2 cellular contexts compared by ENCODE assay signal in genomic region chr14:99273724-99274345, GRCh38.
TF ChIP-seq lines count a peak whose summit lies in the region.

No MANE protein-coding gene starts in this region.

TF ChIP-seq in SK-N-SH, 30 proteins besides CTCF, POLR2A, EP300 and RAD21 (continued from another document):
- TF ChIP-seq, protein P1, sequence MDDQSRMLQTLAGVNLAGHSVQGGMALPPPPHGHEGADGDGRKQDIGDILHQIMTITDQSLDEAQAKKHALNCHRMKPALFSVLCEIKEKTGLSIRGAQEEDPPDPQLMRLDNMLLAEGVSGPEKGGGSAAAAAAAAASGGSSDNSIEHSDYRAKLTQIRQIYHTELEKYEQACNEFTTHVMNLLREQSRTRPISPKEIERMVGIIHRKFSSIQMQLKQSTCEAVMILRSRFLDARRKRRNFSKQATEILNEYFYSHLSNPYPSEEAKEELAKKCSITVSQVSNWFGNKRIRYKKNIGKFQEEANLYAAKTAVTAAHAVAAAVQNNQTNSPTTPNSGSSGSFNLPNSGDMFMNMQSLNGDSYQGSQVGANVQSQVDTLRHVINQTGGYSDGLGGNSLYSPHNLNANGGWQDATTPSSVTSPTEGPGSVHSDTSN (IDR thresholded peaks at IDR 0.05), result no peak
- no peak for TF ChIP-seq MEF2A (IDR thresholded peaks at IDR 0.05; ENCODE audit: borderline replicate concordance, low read depth)
- no peak for TF ChIP-seq NFIC (IDR thresholded peaks at IDR 0.05; ENCODE audit: borderline replicate concordance)
- TF ChIP-seq YY1 (IDR thresholded peaks at IDR 0.05; ENCODE audit: low read depth), result no peak
- TF ChIP-seq FOSL2 (IDR thresholded peaks at IDR 0.05; ENCODE audit: borderline replicate concordance, low read depth), result no peak
- no peak for TF ChIP-seq FOXJ3 (CRISPR knock-in tag; IDR thresholded peaks at IDR 0.05)
- TF ChIP-seq NRF1 (IDR thresholded peaks at IDR 0.05; ENCODE audit: low read depth, low read length), result no peak
- TF ChIP-seq ZBTB33 (IDR thresholded peaks at IDR 0.05; ENCODE audit: borderline replicate concordance, low read depth), result no peak
- TF ChIP-seq POLR2AphosphoS5 (IDR thresholded peaks at IDR 0.05; ENCODE audit: low read depth, low read length), result no peak
- TF ChIP-seq SIN3A (IDR thresholded peaks at IDR 0.05; ENCODE audit: borderline replicate concordance, low read depth, low read length), result no peak
- no peak for TF ChIP-seq FOXM1 (IDR thresholded peaks at IDR 0.05; ENCODE audit: low read depth)
- no peak for TF ChIP-seq SMC3 (IDR thresholded peaks at IDR 0.05; ENCODE audit: low read depth, low read length)
- TF ChIP-seq MXI1 (IDR thresholded peaks at IDR 0.05; ENCODE audit: low read depth, low read length), result no peak
- TF ChIP-seq, protein P2, sequence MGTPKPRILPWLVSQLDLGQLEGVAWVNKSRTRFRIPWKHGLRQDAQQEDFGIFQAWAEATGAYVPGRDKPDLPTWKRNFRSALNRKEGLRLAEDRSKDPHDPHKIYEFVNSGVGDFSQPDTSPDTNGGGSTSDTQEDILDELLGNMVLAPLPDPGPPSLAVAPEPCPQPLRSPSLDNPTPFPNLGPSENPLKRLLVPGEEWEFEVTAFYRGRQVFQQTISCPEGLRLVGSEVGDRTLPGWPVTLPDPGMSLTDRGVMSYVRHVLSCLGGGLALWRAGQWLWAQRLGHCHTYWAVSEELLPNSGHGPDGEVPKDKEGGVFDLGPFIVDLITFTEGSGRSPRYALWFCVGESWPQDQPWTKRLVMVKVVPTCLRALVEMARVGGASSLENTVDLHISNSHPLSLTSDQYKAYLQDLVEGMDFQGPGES (IDR thresholded peaks at IDR 0.05; ENCODE audit: low read depth, low read length), result no peak

TF ChIP-seq in SK-N-SH treated with all-trans-retinoic acid at 6 μM for 48 hours, 23 proteins besides CTCF, POLR2A, EP300 and RAD21 (continued from another document):
- TF ChIP-seq BACH2 (CRISPR knock-in tag; IDR thresholded peaks at IDR 0.05; ENCODE audit: borderline replicate concordance) (no peak), ARNTL (CRISPR knock-in tag; IDR thresholded peaks at IDR 0.05; ENCODE audit: borderline replicate concordance, low read depth) (no peak), OSR1 (CRISPR knock-in tag; IDR thresholded peaks at IDR 0.05) (no peak), ZFP3 (CRISPR knock-in tag; IDR thresholded peaks at IDR 0.05) (no peak), ZNF565 (CRISPR knock-in tag; conservative IDR thresholded peaks at IDR 0.05; ENCODE audit: low read depth) (no peak), PPARA (CRISPR knock-in tag; IDR thresholded peaks at IDR 0.05; ENCODE audit: borderline replicate concordance) (no peak), SNAI2 (CRISPR knock-in tag; IDR thresholded peaks at IDR 0.05) (no peak), RARB (CRISPR knock-in tag; IDR thresholded peaks at IDR 0.05) (no peak), TSHZ2 (CRISPR knock-in tag; IDR thresholded peaks at IDR 0.05) (no peak)
- TF ChIP-seq, protein P3, sequence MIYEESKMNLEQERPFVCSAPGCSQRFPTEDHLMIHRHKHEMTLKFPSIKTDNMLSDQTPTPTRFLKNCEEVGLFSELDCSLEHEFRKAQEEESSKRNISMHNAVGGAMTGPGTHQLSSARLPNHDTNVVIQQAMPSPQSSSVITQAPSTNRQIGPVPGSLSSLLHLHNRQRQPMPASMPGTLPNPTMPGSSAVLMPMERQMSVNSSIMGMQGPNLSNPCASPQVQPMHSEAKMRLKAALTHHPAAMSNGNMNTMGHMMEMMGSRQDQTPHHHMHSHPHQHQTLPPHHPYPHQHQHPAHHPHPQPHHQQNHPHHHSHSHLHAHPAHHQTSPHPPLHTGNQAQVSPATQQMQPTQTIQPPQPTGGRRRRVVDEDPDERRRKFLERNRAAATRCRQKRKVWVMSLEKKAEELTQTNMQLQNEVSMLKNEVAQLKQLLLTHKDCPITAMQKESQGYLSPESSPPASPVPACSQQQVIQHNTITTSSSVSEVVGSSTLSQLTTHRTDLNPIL (CRISPR knock-in tag; IDR thresholded peaks at IDR 0.05; ENCODE audit: low read depth), result no peak
